In genomic region chr2:211486-212184, GRCh38 we compare ENCODE assay signal across 8 cellular contexts.
"Had no signal": no experiment of that assay in that cellular context is flagged by ENCODE, and none has a peak within 500 bp of the region (broad histone marks: within the 10 kb centered on the region; RNA-seq: fewer than 3 reads in every experiment).

No MANE protein-coding gene starts in this region.

- DNase-seq: GDM1, GF-D8 had no signal

- H3K4me3 ChIP-seq: GM12878 had no signal

- ATAC-seq: GM12878 had no signal

- FAIRE-seq: G401.6, GM12878, GM12891, GM12892, GM18507, GM19239 had no signal
